8 cellular contexts compared by ENCODE assay signal in genomic region chr17:79797492-79798295, GRCh38. TPM values are rescaled to one million over a fixed set of nuclear protein-coding genes. Genes with fewer than 3 reads are reported as not detected.
DNase-seq lines count a peak whose midpoint lies in the region; ATAC-seq and TF ChIP-seq lines count a peak whose summit lies in the region.

No MANE protein-coding gene starts in this region.

- H3K4me3 ChIP-seq in duodenal mucosa (ENCODE audit: low read depth in 1 of 2, low read length in 2 of 2): peak overlapping the region; percentile 35 to 51

- TF ChIP-seq CTCF in Calu3 (IDR thresholded peaks at IDR 0.05; ENCODE audit: unreplicated experiment): no peak
- TF ChIP-seq CTCF in nephron (IDR thresholded peaks at IDR 0.05; ENCODE audit: unreplicated experiment in 3 of 3): no peak

- H3K36me3 Mint-ChIP-seq in Calu3 (ENCODE audit: insufficient read depth, unreplicated experiment) (peaks cover 25% of the 10 kb centered on the region), nephron (ENCODE audit: low read depth) (no peaks in the 10 kb centered on the region)

- peak; percentile 12 for ATAC-seq in GM21825 (IDR thresholded peaks at IDR 0.05; ENCODE audit: unreplicated experiment)

- peaks cover 26 to 48% of the 10 kb centered on the region in 2 donors for H3K4me1 ChIP-seq in duodenal mucosa (ENCODE audit: control insufficient read depth in 1 of 2, insufficient read depth in 2 of 2, low read length in 2 of 2)

- H3K27ac Mint-ChIP-seq in Calu3 (ENCODE audit: unreplicated experiment) (peak overlapping the region; percentile 86), nephron (no peak overlapping the region)

- CTCF ChIA-PET in Calu3 (lab: Charles Lee): interaction anchor here (0.5 to 1.5 kb wide), 14 partner anchors 8 to 316 kb away, joined by 3 to 16 read pairs (median 5); no protein-coding TSS in a partner anchor

- no peaks in the 10 kb centered on the region for H3K9me3 Mint-ChIP-seq in Calu3 (ENCODE audit: low read depth, unreplicated experiment)
- H3K9me3 Mint-ChIP-seq in nephron: no peaks in the 10 kb centered on the region

- H3K27me3 ChIP-seq in duodenal mucosa (ENCODE audit: control insufficient read depth in 1 of 2, insufficient read depth in 2 of 2, low read length in 2 of 2): peaks cover 55 to 57% of the 10 kb centered on the region in 2 donors

- peaks cover 0 to 4% of the 10 kb centered on the region in 2 donors for H3K36me3 ChIP-seq in duodenal mucosa (ENCODE audit: control insufficient read depth in 1 of 2, insufficient read depth in 2 of 2, low read length in 2 of 2)

- peak overlapping the region; percentile 75 for H3K4me3 Mint-ChIP-seq in Calu3 (ENCODE audit: low read depth, unreplicated experiment)
- H3K4me3 Mint-ChIP-seq in nephron: peak overlapping the region in 2 of 3 experiments; percentile 85 to 87

- intact Hi-C loops in Calu3 (cut with micrococcal nuclease; ENCODE audit: unreplicated experiment): loop anchor here (5.0 kb wide), 1 partner anchor 40 kb away; the partner anchor contains the start of gene CBX4

- peaks cover 22% of the 10 kb centered on the region for H3K4me1 Mint-ChIP-seq in Calu3 (ENCODE audit: low read depth, unreplicated experiment)
- H3K4me1 Mint-ChIP-seq in nephron: peaks cover 45% of the 10 kb centered on the region

- no TSS peak for BruUV-seq in Calu3 (replicated peaks; lab: Mats Ljungman, UMichigan)

- H3K27me3 Mint-ChIP-seq in Calu3 (ENCODE audit: unreplicated experiment) (peaks cover 47% of the 10 kb centered on the region), nephron (ENCODE audit: low read depth) (peaks cover 72% of the 10 kb centered on the region)

- H3K9me3 ChIP-seq in duodenal mucosa (ENCODE audit: control insufficient read depth in 1 of 2, low read length in 2 of 2): no peaks in the 10 kb centered on the region

- H3K27ac ChIP-seq in duodenal mucosa (ENCODE audit: low read depth, low read length): no peak overlapping the region

- no peak overlapping the region for H3K9ac ChIP-seq in duodenal mucosa (ENCODE audit: low read depth in 1 of 2, low read length in 2 of 2)

- no peak for DNase-seq in Calu3
- DNase-seq in NCI-H69 (lab: John Stamatoyannopoulos, UW): peak; percentile 91
- no peak for DNase-seq in UCSD-AML1 (lab: John Stamatoyannopoulos, UW; ENCODE audit: unreplicated experiment)
- no peak for DNase-seq in cerebellar cortex (ENCODE audit: low spot score)
- DNase-seq in cerebellar nuclear complex (lab: John Stamatoyannopoulos, UW): no peak

RNA-seq across cellular contexts. Expression of gene CBX8, which starts 0.8 kb away (rescaled TPM):
- total RNA-seq in Calu3 (2022): 11.1 and 11.8 TPM in 2 replicates

RNA-seq across cellular contexts. Expression of gene CBX2, which starts 19.7 kb away (rescaled TPM):
- total RNA-seq in Calu3 (2022): 6.3 and 8.3 TPM in 2 replicates

RNA-seq across cellular contexts. Expression of gene CBX4, which starts 41.5 kb away (rescaled TPM):
- total RNA-seq in Calu3 (2022): 40.2 and 46.8 TPM in 2 replicates
